ENCODE assay signal across 1 cellular context in genomic region chr19:47895165-47895782, GRCh38.
TF ChIP-seq lines count a peak whose summit lies in the region.

No MANE protein-coding gene starts in this region.

TF ChIP-seq in HepG2, 621 proteins besides CTCF, POLR2A, EP300 and RAD21 (continued from another document and continues in another):
- TF ChIP-seq ZNF407 (CRISPR knock-in tag; IDR thresholded peaks at IDR 0.05; ENCODE audit: not compliant biosample characterization), result no peak
- TF ChIP-seq ZNF124 (CRISPR knock-in tag; IDR thresholded peaks at IDR 0.05), result no peak
- no peak for TF ChIP-seq KDM5B (CRISPR knock-in tag; IDR thresholded peaks at IDR 0.05; ENCODE audit: borderline replicate concordance)
- TF ChIP-seq RELA (CRISPR knock-in tag; IDR thresholded peaks at IDR 0.05), result no peak
- TF ChIP-seq REPIN1 (CRISPR knock-in tag; IDR thresholded peaks at IDR 0.05; ENCODE audit: borderline replicate concordance, low read depth), result no peak
- TF ChIP-seq ZNF296 (CRISPR knock-in tag; conservative IDR thresholded peaks at IDR 0.05), result no peak
- TF ChIP-seq ZNF768 (CRISPR knock-in tag; IDR thresholded peaks at IDR 0.05), result no peak
- no peak for TF ChIP-seq ZNF577 (CRISPR knock-in tag; IDR thresholded peaks at IDR 0.05; ENCODE audit: borderline replicate concordance, low read depth)
- no peak for TF ChIP-seq NR2F2 (IDR thresholded peaks at IDR 0.05; ENCODE audit: borderline replicate concordance, low read depth)
- no peak for TF ChIP-seq IRF2 (CRISPR knock-in tag; IDR thresholded peaks at IDR 0.05)
- no peak for TF ChIP-seq RNF219 (CRISPR knock-in tag; IDR thresholded peaks at IDR 0.05)
- TF ChIP-seq TBL1XR1 (IDR thresholded peaks at IDR 0.05; ENCODE audit: borderline replicate concordance, low read length, partially characterized antibody), result no peak
- TF ChIP-seq, protein P1, sequence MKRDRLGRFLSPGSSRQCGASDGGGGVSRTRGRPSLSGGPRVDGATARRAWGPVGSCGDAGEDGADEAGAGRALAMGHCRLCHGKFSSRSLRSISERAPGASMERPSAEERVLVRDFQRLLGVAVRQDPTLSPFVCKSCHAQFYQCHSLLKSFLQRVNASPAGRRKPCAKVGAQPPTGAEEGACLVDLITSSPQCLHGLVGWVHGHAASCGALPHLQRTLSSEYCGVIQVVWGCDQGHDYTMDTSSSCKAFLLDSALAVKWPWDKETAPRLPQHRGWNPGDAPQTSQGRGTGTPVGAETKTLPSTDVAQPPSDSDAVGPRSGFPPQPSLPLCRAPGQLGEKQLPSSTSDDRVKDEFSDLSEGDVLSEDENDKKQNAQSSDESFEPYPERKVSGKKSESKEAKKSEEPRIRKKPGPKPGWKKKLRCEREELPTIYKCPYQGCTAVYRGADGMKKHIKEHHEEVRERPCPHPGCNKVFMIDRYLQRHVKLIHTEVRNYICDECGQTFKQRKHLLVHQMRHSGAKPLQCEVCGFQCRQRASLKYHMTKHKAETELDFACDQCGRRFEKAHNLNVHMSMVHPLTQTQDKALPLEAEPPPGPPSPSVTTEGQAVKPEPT (CRISPR knock-in tag; IDR thresholded peaks at IDR 0.05; ENCODE audit: low read depth), result no peak
- TF ChIP-seq, protein P2, sequence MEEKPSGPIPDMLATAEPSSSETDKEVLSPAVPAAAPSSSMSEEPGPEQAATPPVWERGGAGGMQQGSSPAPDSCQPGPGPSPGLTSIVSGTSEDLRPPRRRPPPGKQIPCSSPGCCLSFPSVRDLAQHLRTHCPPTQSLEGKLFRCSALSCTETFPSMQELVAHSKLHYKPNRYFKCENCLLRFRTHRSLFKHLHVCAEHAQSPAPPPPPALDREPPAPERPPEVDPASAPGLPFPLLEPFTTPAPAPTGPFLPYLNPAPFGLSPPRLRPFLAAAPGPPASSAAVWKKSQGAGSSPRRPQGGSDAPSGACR (CRISPR knock-in tag; IDR thresholded peaks at IDR 0.05), result 0 out of 2 replicates have a peak, but pooled peaks have one; percentile 30
- TF ChIP-seq NKX3-1 (CRISPR knock-in tag; IDR thresholded peaks at IDR 0.05), result no peak
- TF ChIP-seq, protein P3, sequence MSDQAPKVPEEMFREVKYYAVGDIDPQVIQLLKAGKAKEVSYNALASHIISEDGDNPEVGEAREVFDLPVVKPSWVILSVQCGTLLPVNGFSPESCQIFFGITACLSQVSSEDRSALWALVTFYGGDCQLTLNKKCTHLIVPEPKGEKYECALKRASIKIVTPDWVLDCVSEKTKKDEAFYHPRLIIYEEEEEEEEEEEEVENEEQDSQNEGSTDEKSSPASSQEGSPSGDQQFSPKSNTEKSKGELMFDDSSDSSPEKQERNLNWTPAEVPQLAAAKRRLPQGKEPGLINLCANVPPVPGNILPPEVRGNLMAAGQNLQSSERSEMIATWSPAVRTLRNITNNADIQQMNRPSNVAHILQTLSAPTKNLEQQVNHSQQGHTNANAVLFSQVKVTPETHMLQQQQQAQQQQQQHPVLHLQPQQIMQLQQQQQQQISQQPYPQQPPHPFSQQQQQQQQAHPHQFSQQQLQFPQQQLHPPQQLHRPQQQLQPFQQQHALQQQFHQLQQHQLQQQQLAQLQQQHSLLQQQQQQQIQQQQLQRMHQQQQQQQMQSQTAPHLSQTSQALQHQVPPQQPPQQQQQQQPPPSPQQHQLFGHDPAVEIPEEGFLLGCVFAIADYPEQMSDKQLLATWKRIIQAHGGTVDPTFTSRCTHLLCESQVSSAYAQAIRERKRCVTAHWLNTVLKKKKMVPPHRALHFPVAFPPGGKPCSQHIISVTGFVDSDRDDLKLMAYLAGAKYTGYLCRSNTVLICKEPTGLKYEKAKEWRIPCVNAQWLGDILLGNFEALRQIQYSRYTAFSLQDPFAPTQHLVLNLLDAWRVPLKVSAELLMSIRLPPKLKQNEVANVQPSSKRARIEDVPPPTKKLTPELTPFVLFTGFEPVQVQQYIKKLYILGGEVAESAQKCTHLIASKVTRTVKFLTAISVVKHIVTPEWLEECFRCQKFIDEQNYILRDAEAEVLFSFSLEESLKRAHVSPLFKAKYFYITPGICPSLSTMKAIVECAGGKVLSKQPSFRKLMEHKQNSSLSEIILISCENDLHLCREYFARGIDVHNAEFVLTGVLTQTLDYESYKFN (CRISPR knock-in tag; conservative IDR thresholded peaks at IDR 0.05), result peak; percentile 53
- TF ChIP-seq ZNF501 (CRISPR knock-in tag; IDR thresholded peaks at IDR 0.05), result no peak
- TF ChIP-seq, protein P4, sequence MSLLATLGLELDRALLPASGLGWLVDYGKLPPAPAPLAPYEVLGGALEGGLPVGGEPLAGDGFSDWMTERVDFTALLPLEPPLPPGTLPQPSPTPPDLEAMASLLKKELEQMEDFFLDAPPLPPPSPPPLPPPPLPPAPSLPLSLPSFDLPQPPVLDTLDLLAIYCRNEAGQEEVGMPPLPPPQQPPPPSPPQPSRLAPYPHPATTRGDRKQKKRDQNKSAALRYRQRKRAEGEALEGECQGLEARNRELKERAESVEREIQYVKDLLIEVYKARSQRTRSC (CRISPR knock-in tag; IDR thresholded peaks at IDR 0.05; ENCODE audit: low read depth), result no peak
- no peak for TF ChIP-seq ZNF225 (CRISPR knock-in tag; IDR thresholded peaks at IDR 0.05)
- TF ChIP-seq ZNF83 (CRISPR knock-in tag; IDR thresholded peaks at IDR 0.05; ENCODE audit: borderline replicate concordance), result no peak
- TF ChIP-seq ZNF883 (CRISPR knock-in tag; IDR thresholded peaks at IDR 0.05; ENCODE audit: not compliant biosample characterization), result no peak
- TF ChIP-seq, protein P5, sequence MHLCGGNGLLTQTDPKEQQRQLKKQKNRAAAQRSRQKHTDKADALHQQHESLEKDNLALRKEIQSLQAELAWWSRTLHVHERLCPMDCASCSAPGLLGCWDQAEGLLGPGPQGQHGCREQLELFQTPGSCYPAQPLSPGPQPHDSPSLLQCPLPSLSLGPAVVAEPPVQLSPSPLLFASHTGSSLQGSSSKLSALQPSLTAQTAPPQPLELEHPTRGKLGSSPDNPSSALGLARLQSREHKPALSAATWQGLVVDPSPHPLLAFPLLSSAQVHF (CRISPR knock-in tag; IDR thresholded peaks at IDR 0.05), result no peak
- no peak for TF ChIP-seq ZNF562 (CRISPR knock-in tag; IDR thresholded peaks at IDR 0.05; ENCODE audit: borderline replicate concordance)
- no peak for TF ChIP-seq JARID2 (CRISPR knock-in tag; IDR thresholded peaks at IDR 0.05; ENCODE audit: insufficient replicate concordance)
- no peak for TF ChIP-seq MEIS1 (CRISPR knock-in tag; IDR thresholded peaks at IDR 0.05; ENCODE audit: borderline replicate concordance)
- TF ChIP-seq PBX3 (CRISPR knock-in tag; IDR thresholded peaks at IDR 0.05; ENCODE audit: borderline replicate concordance), result no peak
- no peak for TF ChIP-seq LCORL (IDR thresholded peaks at IDR 0.05)
- peak; percentile 54; the same call in 1 of the 2 replicates for TF ChIP-seq LCORL (CRISPR knock-in tag; IDR thresholded peaks at IDR 0.05)
- TF ChIP-seq SOX5 (CRISPR knock-in tag; IDR thresholded peaks at IDR 0.05; ENCODE audit: borderline replicate concordance), result no peak
- TF ChIP-seq, protein P6, sequence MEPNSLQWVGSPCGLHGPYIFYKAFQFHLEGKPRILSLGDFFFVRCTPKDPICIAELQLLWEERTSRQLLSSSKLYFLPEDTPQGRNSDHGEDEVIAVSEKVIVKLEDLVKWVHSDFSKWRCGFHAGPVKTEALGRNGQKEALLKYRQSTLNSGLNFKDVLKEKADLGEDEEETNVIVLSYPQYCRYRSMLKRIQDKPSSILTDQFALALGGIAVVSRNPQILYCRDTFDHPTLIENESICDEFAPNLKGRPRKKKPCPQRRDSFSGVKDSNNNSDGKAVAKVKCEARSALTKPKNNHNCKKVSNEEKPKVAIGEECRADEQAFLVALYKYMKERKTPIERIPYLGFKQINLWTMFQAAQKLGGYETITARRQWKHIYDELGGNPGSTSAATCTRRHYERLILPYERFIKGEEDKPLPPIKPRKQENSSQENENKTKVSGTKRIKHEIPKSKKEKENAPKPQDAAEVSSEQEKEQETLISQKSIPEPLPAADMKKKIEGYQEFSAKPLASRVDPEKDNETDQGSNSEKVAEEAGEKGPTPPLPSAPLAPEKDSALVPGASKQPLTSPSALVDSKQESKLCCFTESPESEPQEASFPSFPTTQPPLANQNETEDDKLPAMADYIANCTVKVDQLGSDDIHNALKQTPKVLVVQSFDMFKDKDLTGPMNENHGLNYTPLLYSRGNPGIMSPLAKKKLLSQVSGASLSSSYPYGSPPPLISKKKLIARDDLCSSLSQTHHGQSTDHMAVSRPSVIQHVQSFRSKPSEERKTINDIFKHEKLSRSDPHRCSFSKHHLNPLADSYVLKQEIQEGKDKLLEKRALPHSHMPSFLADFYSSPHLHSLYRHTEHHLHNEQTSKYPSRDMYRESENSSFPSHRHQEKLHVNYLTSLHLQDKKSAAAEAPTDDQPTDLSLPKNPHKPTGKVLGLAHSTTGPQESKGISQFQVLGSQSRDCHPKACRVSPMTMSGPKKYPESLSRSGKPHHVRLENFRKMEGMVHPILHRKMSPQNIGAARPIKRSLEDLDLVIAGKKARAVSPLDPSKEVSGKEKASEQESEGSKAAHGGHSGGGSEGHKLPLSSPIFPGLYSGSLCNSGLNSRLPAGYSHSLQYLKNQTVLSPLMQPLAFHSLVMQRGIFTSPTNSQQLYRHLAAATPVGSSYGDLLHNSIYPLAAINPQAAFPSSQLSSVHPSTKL (CRISPR knock-in tag; IDR thresholded peaks at IDR 0.05), result 0 out of 2 replicates have a peak, but pooled peaks have one; percentile 6
- no peak for TF ChIP-seq ZFP36 (IDR thresholded peaks at IDR 0.05; ENCODE audit: borderline replicate concordance, low read depth, low read length, partially characterized antibody)
- TF ChIP-seq ZNF674 (CRISPR knock-in tag; IDR thresholded peaks at IDR 0.05; ENCODE audit: low read depth), result no peak
- peak; percentile 87 for TF ChIP-seq MAFG (CRISPR knock-in tag; IDR thresholded peaks at IDR 0.05)
- TF ChIP-seq IRX3 (CRISPR knock-in tag; IDR thresholded peaks at IDR 0.05; ENCODE audit: borderline replicate concordance, low read depth), result no peak
